ENCODE assay signal across 1 cellular context in the genomic region with DNA sequence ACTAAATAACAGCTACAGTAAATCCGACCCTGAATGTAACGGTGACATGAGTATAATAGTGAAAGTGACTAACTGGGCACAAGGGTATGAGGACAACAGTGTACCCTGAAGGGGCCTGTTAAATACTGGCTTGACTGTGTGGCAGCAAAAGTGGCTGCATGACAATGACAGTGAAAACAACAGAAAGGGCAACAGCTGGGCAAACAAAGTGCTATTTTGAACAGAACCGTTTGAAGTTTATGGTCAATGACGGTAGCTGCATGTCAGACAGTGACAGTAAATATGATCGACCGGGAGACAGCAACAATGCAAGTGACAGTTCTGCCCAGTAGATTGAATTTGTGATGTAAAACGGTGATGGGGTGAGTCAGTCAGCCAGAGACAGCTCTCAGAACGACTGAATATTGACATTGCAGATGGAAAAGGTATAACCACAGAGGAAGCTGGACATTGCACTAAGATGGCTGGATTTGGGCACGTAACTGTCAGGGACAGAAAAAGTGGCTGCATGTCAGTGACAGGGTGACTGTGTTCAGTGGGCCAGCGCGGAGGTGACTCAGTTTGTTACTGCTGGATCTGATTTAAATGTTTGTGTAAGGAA.
TF ChIP-seq lines count a peak whose summit lies in the region.

No MANE protein-coding gene starts in this region.

TF ChIP-seq in GM12878, 131 proteins besides CTCF, POLR2A, EP300 and RAD21:
- TF ChIP-seq BRCA1 (IDR thresholded peaks at IDR 0.05; ENCODE audit: low read depth, low read length), result no peak
- TF ChIP-seq HDAC6 (IDR thresholded peaks at IDR 0.05; ENCODE audit: unreplicated experiment), result no peak
- no peak for TF ChIP-seq MXI1 (IDR thresholded peaks at IDR 0.05; ENCODE audit: low read depth, low read length)
- TF ChIP-seq KAT2A (conservative IDR thresholded peaks at IDR 0.05; ENCODE audit: control insufficient read depth, low read depth, low read length), result no peak
- no peak for TF ChIP-seq NFXL1 (IDR thresholded peaks at IDR 0.05; ENCODE audit: borderline replicate concordance)
- no peak for TF ChIP-seq NR2C1 (IDR thresholded peaks at IDR 0.05)
- TF ChIP-seq YBX1 (IDR thresholded peaks at IDR 0.05), result no peak
- TF ChIP-seq PML (IDR thresholded peaks at IDR 0.05; ENCODE audit: low read length), result no peak
- no peak for TF ChIP-seq ASH2L (IDR thresholded peaks at IDR 0.05; ENCODE audit: borderline replicate concordance, low read depth)
- no peak for TF ChIP-seq HCFC1 (IDR thresholded peaks at IDR 0.05; ENCODE audit: low read length)
- no peak for TF ChIP-seq MYC (IDR thresholded peaks at IDR 0.05; ENCODE audit: insufficient read depth, insufficient read length, insufficient replicate concordance, low read length, severe bottlenecking)
- TF ChIP-seq, protein P1, sequence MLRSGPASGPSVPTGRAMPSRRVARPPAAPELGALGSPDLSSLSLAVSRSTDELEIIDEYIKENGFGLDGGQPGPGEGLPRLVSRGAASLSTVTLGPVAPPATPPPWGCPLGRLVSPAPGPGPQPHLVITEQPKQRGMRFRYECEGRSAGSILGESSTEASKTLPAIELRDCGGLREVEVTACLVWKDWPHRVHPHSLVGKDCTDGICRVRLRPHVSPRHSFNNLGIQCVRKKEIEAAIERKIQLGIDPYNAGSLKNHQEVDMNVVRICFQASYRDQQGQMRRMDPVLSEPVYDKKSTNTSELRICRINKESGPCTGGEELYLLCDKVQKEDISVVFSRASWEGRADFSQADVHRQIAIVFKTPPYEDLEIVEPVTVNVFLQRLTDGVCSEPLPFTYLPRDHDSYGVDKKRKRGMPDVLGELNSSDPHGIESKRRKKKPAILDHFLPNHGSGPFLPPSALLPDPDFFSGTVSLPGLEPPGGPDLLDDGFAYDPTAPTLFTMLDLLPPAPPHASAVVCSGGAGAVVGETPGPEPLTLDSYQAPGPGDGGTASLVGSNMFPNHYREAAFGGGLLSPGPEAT (IDR thresholded peaks at IDR 0.05; ENCODE audit: low read depth), result no peak
- TF ChIP-seq TCF3 (IDR thresholded peaks at IDR 0.05; ENCODE audit: borderline replicate concordance, insufficient read depth, low read depth, low read length), result no peak
- TF ChIP-seq ESRRA (IDR thresholded peaks at IDR 0.05; ENCODE audit: low read length), result no peak
- no peak for TF ChIP-seq JUND (IDR thresholded peaks at IDR 0.05; ENCODE audit: low read depth, low read length)
- TF ChIP-seq E2F8 (IDR thresholded peaks at IDR 0.05; ENCODE audit: low read depth, partially characterized antibody), result no peak
